In genomic region chr2:157986761-157987160, GRCh38 we compare ENCODE assay signal across 28 cellular contexts.
"Had no signal": no experiment of that assay in that cellular context is flagged by ENCODE, and none has a peak within 500 bp of the region (broad histone marks: within the 10 kb centered on the region; RNA-seq: fewer than 3 reads in every experiment).

No MANE protein-coding gene starts in this region.

- H3K9me3 ChIP-seq: gastroesophageal sphincter, heart left ventricle, mucosa of descending colon, prostate gland, right atrium auricular region, stomach, thyroid gland, vagina had no signal

- H3K9ac ChIP-seq: parathyroid adenoma had no signal

- H3K79me2 ChIP-seq: hepatocyte, parathyroid adenoma had no signal

- H2AFZ ChIP-seq: hepatocyte, parathyroid adenoma had no signal

- H3K27ac ChIP-seq: esophagus muscularis mucosa, foreskin keratinocyte, gastroesophageal sphincter, heart left ventricle, hepatocyte, parathyroid adenoma, prostate gland, right atrium auricular region, stomach, thyroid gland, vagina had no signal

- H3K4me3 ChIP-seq: esophagus muscularis mucosa, gastroesophageal sphincter, heart left ventricle, hepatocyte, lung, mucosa of descending colon, prostate gland, right atrium auricular region, smooth muscle cell, stomach, thyroid gland, vagina had no signal

- ATAC-seq: foreskin keratinocyte; gastroesophageal sphincter; heart left ventricle; left lobe of liver; mucosa of descending colon; natural killer cell treated with Interleukin-12 subunit alpha and Interleukin-12 subunit beta and Interleukin-15 and Interleukin-18, amount 100 ng/mL, for 72 hours; sciatic nerve; stimulated activated effector memory CD8-positive, alpha-beta T cell treated with anti-CD3 and anti-CD28 coated beads, Interleukin-12 subunit alpha, Interleukin-12 subunit beta, amount 100 ng/mL, for 72 hours had no signal

- H3K27me3 ChIP-seq: esophagus muscularis mucosa, gastroesophageal sphincter, heart left ventricle, hepatocyte, right atrium auricular region, stomach, thyroid gland, vagina had no signal

- H3K36me3 ChIP-seq: esophagus muscularis mucosa, gastroesophageal sphincter, heart left ventricle, prostate gland, right atrium auricular region, stomach, thyroid gland, vagina had no signal

- H3K4me2 ChIP-seq: hepatocyte, smooth muscle cell had no signal

- DNase-seq: dermis blood vessel endothelial cell; effector memory CD4-positive, alpha-beta T cell; foreskin keratinocyte; heart left ventricle; kidney; mesenchymal stem cell; mucosa of descending colon; naive B cell; stimulated activated CD4-positive, alpha-beta T cell treated with anti-CD3 and anti-CD28 coated beads, Interleukin-12 subunit alpha, Interleukin-12 subunit beta, amount 100 ng/mL, for 4 hours; stimulated activated CD4-positive, alpha-beta T cell treated with anti-CD3 and anti-CD28 coated beads, Interleukin-1b, Interleukin-23, amount 100 ng/mL, for 48 hours; stimulated activated CD4-positive, alpha-beta T cell treated with anti-CD3 and anti-CD28 coated beads, Interleukin-4, amount 100 ng/mL, for 1 hour; stimulated activated naive CD4-positive, alpha-beta T cell treated with Interleukin-2 at 50 U/mL for 16 hours; stomach; thyroid gland; trophoblast cell had no signal

- H3K4me1 ChIP-seq: esophagus muscularis mucosa, foreskin keratinocyte, gastroesophageal sphincter, heart left ventricle, parathyroid adenoma, prostate gland, right atrium auricular region, stomach, thyroid gland, vagina had no signal
